ENCODE assay signal across 1 cellular context in genomic region chr4:135917016-135917415, GRCh38.
TF ChIP-seq lines count a peak whose summit lies in the region.

No MANE protein-coding gene starts in this region.

TF ChIP-seq in IMR-90, 13 proteins besides CTCF, POLR2A, EP300 and RAD21 (continued from another document):
- TF ChIP-seq USF2 (IDR thresholded peaks at IDR 0.05; ENCODE audit: low read depth, low read length) = no peak
- no peak for TF ChIP-seq RCOR1 (IDR thresholded peaks at IDR 0.05; ENCODE audit: insufficient replicate concordance, low read length)
- no peak for TF ChIP-seq NFE2L2 (IDR thresholded peaks at IDR 0.05; ENCODE audit: low read depth, low read length)
- no peak for TF ChIP-seq MAZ (IDR thresholded peaks at IDR 0.05; ENCODE audit: borderline replicate concordance, low read depth, low read length)
- no peak for TF ChIP-seq MAFK (IDR thresholded peaks at IDR 0.05; ENCODE audit: low read depth, low read length)
